In genomic region chr17:68457168-68457538, GRCh38 we compare ENCODE assay signal across 8 cellular contexts. TPM values are rescaled to one million over a fixed set of nuclear protein-coding genes. Genes with fewer than 3 reads are reported as not detected.
DNase-seq lines count a peak whose midpoint lies in the region; ATAC-seq and TF ChIP-seq lines count a peak whose summit lies in the region.

Gene WIPI1, minus strand, starts transcription at chr17:68457496. Its CDS starts 75 bp downstream, at chr17:68457421.

- ATAC-seq in GM21447 (IDR thresholded peaks at IDR 0.05; ENCODE audit: unreplicated experiment), result peak; percentile 19

- H3K36me3 ChIP-seq in spleen, result peaks cover 0 to 8% (median 0%) of the 10 kb centered on the region in 6 donors

- DNase-seq in HT1080 (ENCODE audit: low read depth), result peak; percentile 25
- no peak for DNase-seq in immature natural killer cell
- DNase-seq in spleen, result peak; percentile 95
- no peak for DNase-seq in COLO668 (lab: John Stamatoyannopoulos, UW; ENCODE audit: unreplicated experiment)
- no peak for DNase-seq in globus pallidus (ENCODE audit: low spot score)

- TF ChIP-seq CTCF in spleen (IDR thresholded peaks at IDR 0.05 in 8 of 11, conservative IDR thresholded peaks at IDR 0.05 in 3 of 11), result no peak

- peak within 1 kb of the TSS; percentile 93 to 99 (median 98) for H3K27ac Mint-ChIP-seq in immature natural killer cell

- H3K9me3 Mint-ChIP-seq in immature natural killer cell, result no peaks in the 10 kb centered on the region

- no peaks in the 10 kb centered on the region for H3K27me3 ChIP-seq in spleen (replicated peaks in 1 of 7)

- peaks cover 6 to 20% (median 9%) of the 10 kb centered on the region in 3 donors for H3K27me3 Mint-ChIP-seq in immature natural killer cell (ENCODE audit: low read depth in 3 of 3)

- peak within 1 kb of the TSS; percentile 63 to 89 (median 72) for H3K4me3 ChIP-seq in spleen

- H3K9me3 ChIP-seq in spleen, result no peaks in the 10 kb centered on the region

- peaks cover 79 to 86% of the 10 kb centered on the region in 2 donors for H3K4me1 Mint-ChIP-seq in immature natural killer cell

- H3K27ac ChIP-seq in angular gyrus (ENCODE audit: low read depth, low read length), result peak within 1 kb of the TSS; percentile 78
- H3K27ac ChIP-seq in spleen, result peak within 1 kb of the TSS; percentile 61 to 96 (median 92)

- peak within 1 kb of the TSS; percentile 89 to 96 (median 93) for H3K4me3 Mint-ChIP-seq in immature natural killer cell

- H3K4me1 ChIP-seq in spleen, result peaks cover 5 to 88% (median 59%) of the 10 kb centered on the region in 6 donors

- 0 to 1% (median 0%) methylated on average over 6 to 37 of the region's 39 CpGs for WGBS in spleen, 5 donors

- intact Hi-C loops in spleen (cut with DNase I; ENCODE audit: low total_unique reads), result no loop called here

- TF ChIP-seq POLR2A in GM10847 (IDR thresholded peaks at IDR 0.05; ENCODE audit: extremely low read depth, insufficient read length) (peak; percentile 37), spleen (IDR thresholded peaks at IDR 0.05) (peak in 1 of 3 donors; percentile 36)

- peaks cover 0 to 8% (median 7%) of the 10 kb centered on the region in 3 donors for H3K36me3 Mint-ChIP-seq in immature natural killer cell

RNA-seq across cellular contexts. Expression of gene WIPI1, which starts in this region (rescaled TPM):
- 17.8 and 18.3 TPM in 2 replicates for total RNA-seq in HT1080 (2014; rRNA removed; shearing (Covaris generic))
- polyA plus RNA-seq in HT1080 (2015; cell fraction: cytosol; rRNA removed), result 20.6 and 21.6 TPM in 2 replicates
- 19.8 and 25.4 TPM in 2 replicates for polyA plus RNA-seq in HT1080 (2015; cell fraction: nucleus; rRNA removed)
- polyA plus RNA-seq in immature natural killer cell (10 to 100 TPM; 21.1 to 43.4 (median 30.0) TPM), spleen (1 to 10 TPM; 7.2 to 9.5 (median 7.7) TPM)
- 10 to 100 TPM; 23.6 to 38.3 (median 27.8) TPM for total RNA-seq in spleen

Comparison
In these comparisons a context has a peak if more than half of its experiments do, and no peak if none do; other contexts are left out.
1. DNase-seq: peak in HT1080 (single experiment) and spleen (single experiment); none in immature natural killer cell (0 of 3), COLO668 (single experiment) and globus pallidus (single experiment).